5 cellular contexts compared by ENCODE assay signal in the genomic region with DNA sequence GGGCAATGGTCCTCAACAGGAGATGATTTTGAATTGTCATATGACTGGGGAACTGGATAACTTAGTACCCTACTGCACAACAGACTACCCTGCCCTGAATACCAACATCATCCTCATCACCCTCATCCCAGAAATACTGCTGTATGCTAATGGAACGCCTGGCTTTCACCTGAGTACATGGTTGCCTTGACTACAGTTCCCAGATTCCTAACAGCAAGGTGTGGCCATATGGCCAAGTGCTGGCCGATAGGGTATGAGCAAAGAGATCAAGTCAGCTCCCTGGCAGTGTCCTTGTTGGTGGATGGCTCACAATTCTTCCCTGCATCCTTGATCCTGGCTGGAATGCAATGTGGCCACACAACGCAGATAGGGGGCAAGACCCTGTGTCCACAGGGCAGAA. TPM values are rescaled to one million over a fixed set of nuclear protein-coding genes. Genes with fewer than 3 reads are reported as not detected.
"Had no signal": no experiment of that assay in that cellular context is flagged by ENCODE, and none has a peak within 500 bp of the region (broad histone marks: within the 10 kb centered on the region; RNA-seq: fewer than 3 reads in every experiment).

No MANE protein-coding gene starts in this region.

- H3K4me3 Mint-ChIP-seq: GM23338, H9 had no signal

- H3K27ac Mint-ChIP-seq: GM23338, H9 had no signal

- DNase-seq: H9, HCEC 1CT, IMR-90 had no signal

- H2AFZ ChIP-seq: GM23338 had no signal

- ATAC-seq: GM23338 had no signal

- H3K4me3 ChIP-seq: GM23338, K562 had no signal

- H3K4me2 ChIP-seq: GM23338 had no signal

RNA-seq across cellular contexts. Expression of a gene that starts 31.2 kb away (rescaled TPM):
- polyA plus RNA-seq: K562 had no signal
